In the genomic region with DNA sequence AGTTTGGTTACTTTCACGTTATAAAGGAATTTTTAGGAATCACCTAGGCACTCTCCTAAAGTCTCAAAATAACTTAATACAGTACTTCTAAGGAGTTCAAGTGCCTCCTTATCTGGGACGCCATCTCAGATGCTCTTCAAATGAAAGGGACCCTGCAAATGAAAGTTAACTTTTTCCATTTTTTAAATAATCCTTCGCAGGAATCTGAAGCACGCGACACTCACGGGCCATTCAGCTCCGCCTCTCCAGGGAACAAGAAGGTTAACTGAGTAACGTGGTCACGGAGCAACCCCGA, we compare ENCODE assay signal across 8 cellular contexts. TPM values are rescaled to one million over a fixed set of nuclear protein-coding genes. Genes with fewer than 3 reads are reported as not detected.
DNase-seq lines count a peak whose midpoint lies in the region; ATAC-seq and TF ChIP-seq lines count a peak whose summit lies in the region.

No MANE protein-coding gene starts in this region.

- intact Hi-C loops in Right ventricle myocardium superior (cut with DNase I) = no loop called here
- intact Hi-C loops in right lobe of liver (cut with DNase I) = no loop called here
- intact Hi-C loops in posterior vena cava (cut with DNase I) = no loop called here

- H3K27me3 ChIP-seq in cardiac muscle cell (no peaks in the 10 kb centered on the region), adipocyte (replicated peaks; ENCODE audit: control insufficient read depth, insufficient read depth, low read length) (no peaks in the 10 kb centered on the region), right lobe of liver (no peaks in the 10 kb centered on the region)

- H3K9me3 ChIP-seq in cardiac muscle cell (ENCODE audit: low read depth) (no peaks in the 10 kb centered on the region), adipocyte (ENCODE audit: control insufficient read depth, low read length) (no peaks in the 10 kb centered on the region), right lobe of liver (no peaks in the 10 kb centered on the region)

- TF ChIP-seq CTCF in cardiac muscle cell (IDR thresholded peaks at IDR 0.05; ENCODE audit: low read depth, low read length) = no peak
- TF ChIP-seq CTCF in right lobe of liver (IDR thresholded peaks at IDR 0.05) = no peak

- 0% methylated on average over 10 of the region's 10 CpGs for WGBS in right lobe of liver (ENCODE audit: insufficient coverage, low coverage, low lambda C conversion rate, missing lambda C conversion rate)
- WGBS in urinary bladder = 1% methylated on average over 10 of the region's 10 CpGs

- H3K27ac ChIP-seq in cardiac muscle cell (peak overlapping the region; percentile 94), right lobe of liver (peak overlapping the region; percentile 84 to 89 (median 84)), urinary bladder (ENCODE audit: low read depth) (peak overlapping the region; percentile 80)

- no peak for ATAC-seq in Right ventricle myocardium superior (ENCODE audit: poor library complexity)
- no peak for ATAC-seq in right lobe of liver

- DNase-seq in cardiac muscle cell (ENCODE audit: low read depth in 1 of 2, low spot score in 1 of 2) = no peak
- DNase-seq in Right ventricle myocardium superior = no peak
- DNase-seq in adipocyte (ENCODE audit: low read depth) = no peak
- no peak for DNase-seq in right lobe of liver
- no peak for DNase-seq in SIG-M5 (lab: John Stamatoyannopoulos, UW)
- no peak for DNase-seq in posterior vena cava (ENCODE audit: low spot score)
- no peak for DNase-seq in stimulated activated CD8-positive, alpha-beta memory T cell treated with anti-CD3 and anti-CD28 coated beads, Interleukin-4, amount 100 ng/mL, for 48 hours

- peak overlapping the region; percentile 94 for H3K9ac ChIP-seq in adipocyte (ENCODE audit: low read length)

- H3K36me3 ChIP-seq in cardiac muscle cell = no peaks in the 10 kb centered on the region
- H3K36me3 ChIP-seq in adipocyte (ENCODE audit: control insufficient read depth, insufficient read depth, low read length, severe bottlenecking) = no peaks in the 10 kb centered on the region
- no peaks in the 10 kb centered on the region for H3K36me3 ChIP-seq in right lobe of liver
- H3K36me3 ChIP-seq in urinary bladder (ENCODE audit: insufficient read depth) = no peaks in the 10 kb centered on the region

- peak overlapping the region; percentile 46 for H3K4me3 ChIP-seq in cardiac muscle cell
- peak overlapping the region; percentile 95 for H3K4me3 ChIP-seq in adipocyte (ENCODE audit: low read length)
- H3K4me3 ChIP-seq in right lobe of liver = peak overlapping the region; percentile 77 to 90 (median 83)
- peak overlapping the region; percentile 97 for H3K4me3 ChIP-seq in urinary bladder (ENCODE audit: low read depth, low read length)

- H3K4me1 ChIP-seq in cardiac muscle cell (ENCODE audit: low read depth) (peaks cover 21% of the 10 kb centered on the region), adipocyte (ENCODE audit: control insufficient read depth, insufficient read depth, low read length) (peaks cover 25% of the 10 kb centered on the region), right lobe of liver (peaks cover 0 to 29% (median 3%) of the 10 kb centered on the region in 4 donors), urinary bladder (ENCODE audit: insufficient read depth) (peaks cover 6% of the 10 kb centered on the region)

- TF ChIP-seq POLR2A in right lobe of liver (IDR thresholded peaks at IDR 0.05) = no peak

RNA-seq across cellular contexts. Expression of a gene that starts 0.5 kb away (rescaled TPM):
- 30.2 and 50.8 TPM in 2 replicates for total RNA-seq in cardiac muscle cell
- polyA plus RNA-seq in cardiac muscle cell = 72.4 and 92.2 TPM in 2 replicates
- total RNA-seq in Right ventricle myocardium superior = 25.8 TPM
- total RNA-seq in right lobe of liver = 10 to 100 TPM; 20.7 to 41.2 (median 30.5) TPM
- 82.2 TPM for total RNA-seq in urinary bladder
- 47.3 TPM for polyA plus RNA-seq in urinary bladder
- total RNA-seq in posterior vena cava = 10 to 100 TPM; 46.3 to 54.3 TPM

Comparison
In these comparisons a context has a peak if more than half of its experiments do, and no peak if none do; other contexts are left out.
1. H3K4me3 ChIP-seq: peak in every context shown above with its lines; median percentile 97 in urinary bladder; 95 in adipocyte; 83 in right lobe of liver; 46 in cardiac muscle cell.